24 cellular contexts compared by ENCODE assay signal in genomic region chr10:33869089-33869488, GRCh38.
"Had no signal": no experiment of that assay in that cellular context is flagged by ENCODE, and none has a peak within 500 bp of the region (broad histone marks: within the 10 kb centered on the region; RNA-seq: fewer than 3 reads in every experiment).

No MANE protein-coding gene starts in this region.

- H3K9me3 ChIP-seq: body of pancreas, gastroesophageal sphincter, pancreas, psoas muscle, tibial artery had no signal

- H3K27ac Mint-ChIP-seq: activated naive CD8-positive, alpha-beta T cell treated with anti-CD3 and anti-CD28 coated beads, Interleukin-2, amount 10 ng/mL, durations not matched to agents 7 days and 5 days; natural killer cell treated with Interleukin-12 subunit alpha and Interleukin-12 subunit beta and Interleukin-15 and Interleukin-18, amount 100 ng/mL, for 72 hours; stimulated activated naive CD8-positive, alpha-beta T cell treated with anti-CD3 and anti-CD28 coated beads, Interleukin-15, Interleukin-2, amounts not matched to agents 100 ng/mL and 50 ng/mL, for 24 hours; T-helper 1 cell treated with Interleukin-12 subunit alpha and Interleukin-12 subunit beta and Interleukin-4 antibody, amounts not matched to agents 30 μg/mL and 1 μg/mL, for 36 hours; WTC11 had no signal

- FAIRE-seq: endothelial cell of umbilical vein, kidney, pancreas had no signal

- H3K4me1 ChIP-seq: body of pancreas, gastroesophageal sphincter, pancreas, psoas muscle had no signal

- H3K27me3 ChIP-seq: body of pancreas, gastroesophageal sphincter, pancreas, tibial artery had no signal

- H3K36me3 Mint-ChIP-seq: activated naive CD8-positive, alpha-beta T cell treated with anti-CD3 and anti-CD28 coated beads, Interleukin-2, amount 10 ng/mL, durations not matched to agents 7 days and 5 days; natural killer cell treated with Interleukin-12 subunit alpha and Interleukin-12 subunit beta and Interleukin-15 and Interleukin-18, amount 100 ng/mL, for 72 hours had no signal

- H3K4me3 Mint-ChIP-seq: activated naive CD8-positive, alpha-beta T cell treated with anti-CD3 and anti-CD28 coated beads, Interleukin-2, amount 10 ng/mL, durations not matched to agents 7 days and 5 days; natural killer cell treated with Interleukin-12 subunit alpha and Interleukin-12 subunit beta and Interleukin-15 and Interleukin-18, amount 100 ng/mL, for 72 hours; stimulated activated naive CD8-positive, alpha-beta T cell treated with anti-CD3 and anti-CD28 coated beads, Interleukin-15, Interleukin-2, amounts not matched to agents 100 ng/mL and 50 ng/mL, for 24 hours; T-helper 1 cell treated with Interleukin-12 subunit alpha and Interleukin-12 subunit beta and Interleukin-4 antibody, amounts not matched to agents 30 μg/mL and 1 μg/mL, for 36 hours; WTC11 had no signal

- H3K9me3 Mint-ChIP-seq: activated naive CD8-positive, alpha-beta T cell treated with anti-CD3 and anti-CD28 coated beads, Interleukin-2, amount 10 ng/mL, durations not matched to agents 7 days and 5 days; natural killer cell treated with Interleukin-12 subunit alpha and Interleukin-12 subunit beta and Interleukin-15 and Interleukin-18, amount 100 ng/mL, for 72 hours; stimulated activated naive CD8-positive, alpha-beta T cell treated with anti-CD3 and anti-CD28 coated beads, Interleukin-15, Interleukin-2, amounts not matched to agents 100 ng/mL and 50 ng/mL, for 24 hours; T-helper 1 cell treated with Interleukin-12 subunit alpha and Interleukin-12 subunit beta and Interleukin-4 antibody, amounts not matched to agents 30 μg/mL and 1 μg/mL, for 36 hours had no signal

- H3K27ac ChIP-seq: body of pancreas, pancreas, psoas muscle, tibial artery had no signal

- H3K36me3 ChIP-seq: gastroesophageal sphincter, pancreas, tibial artery had no signal

- DNase-seq: activated naive CD4-positive, alpha-beta T cell treated with Interleukin-2 at 50 U/mL for 16 hours; activated naive CD8-positive, alpha-beta T cell treated with anti-CD3 and anti-CD28 coated beads, Interleukin-2, amount 10 ng/mL, durations not matched to agents 7 days and 5 days; activated T-cell treated with anti-CD3 and anti-CD28 coated beads, Interleukin-2, amount 50 U/mL, for 48 hours; body of pancreas; caudate nucleus; dermis blood vessel endothelial cell; effector CD8-positive, alpha-beta T cell; kidney; midbrain; pancreas; psoas muscle; right cardiac atrium; stimulated activated CD4-positive, alpha-beta T cell treated with anti-CD3 and anti-CD28 coated beads, Interleukin-1b, Interleukin-23, amount 100 ng/mL, for 48 hours; substantia nigra; T1000; tibial artery had no signal

- H3K4me3 ChIP-seq: body of pancreas, gastroesophageal sphincter, pancreas, psoas muscle, skin epidermis, tibial artery had no signal

- H3K4me1 Mint-ChIP-seq: activated naive CD8-positive, alpha-beta T cell treated with anti-CD3 and anti-CD28 coated beads, Interleukin-2, amount 10 ng/mL, durations not matched to agents 7 days and 5 days; WTC11 had no signal

- ATAC-seq: body of pancreas; esophagus mucosa; gastroesophageal sphincter; natural killer cell treated with Interleukin-12 subunit alpha and Interleukin-12 subunit beta and Interleukin-15 and Interleukin-18, amount 100 ng/mL, for 72 hours; psoas muscle; WTC11 had no signal
